Comparison of ENCODE assay signal across 19 cellular contexts in the genomic region with DNA sequence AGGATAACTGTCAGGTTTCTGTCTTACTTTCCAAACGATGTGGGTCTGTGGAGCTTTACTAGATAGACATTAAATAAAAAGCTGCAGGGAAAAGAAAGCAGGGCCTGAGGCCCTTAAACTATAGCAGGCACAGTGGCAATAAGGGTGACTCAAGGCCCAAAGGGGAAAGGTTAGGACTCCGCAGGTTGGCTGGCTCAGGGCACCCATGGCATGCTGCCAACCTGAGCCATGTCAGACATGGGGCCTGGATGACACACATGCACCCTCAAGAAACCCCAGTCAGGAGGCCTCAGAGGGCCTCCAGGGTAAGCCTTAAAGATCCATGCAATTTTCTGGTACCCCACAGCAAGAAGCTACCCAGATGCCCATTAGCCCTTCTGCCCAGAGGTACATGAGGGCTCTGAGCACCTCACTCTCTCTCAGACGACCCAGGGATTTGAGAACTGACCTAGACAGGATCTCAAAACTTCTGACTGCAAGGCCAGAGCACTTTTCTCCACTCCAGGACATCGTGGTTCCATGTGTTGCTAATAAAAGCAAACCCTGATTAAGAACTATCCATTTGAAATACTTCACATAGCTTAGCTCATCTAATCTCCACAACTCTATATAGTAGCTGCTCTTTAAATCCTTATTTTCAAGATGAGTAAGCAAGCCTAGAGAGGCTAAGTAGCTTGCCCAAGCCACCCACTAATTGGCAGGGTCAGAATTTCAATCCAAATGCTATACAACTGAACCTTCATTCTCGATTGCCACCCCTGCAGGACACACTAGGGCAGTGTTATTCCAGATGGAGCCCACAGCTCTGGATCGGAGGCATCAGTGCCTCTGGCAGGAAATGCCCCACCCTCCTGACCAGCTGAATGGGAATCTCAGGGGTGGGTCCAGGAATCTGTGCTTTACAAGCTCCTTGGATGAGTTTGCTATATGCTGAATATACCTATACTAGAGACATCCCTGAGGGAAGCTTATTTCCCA.
DNase-seq lines count a peak whose midpoint lies in the region; ATAC-seq, FAIRE-seq and TF ChIP-seq lines count a peak whose summit lies in the region.
"Had no signal": no experiment of that assay in that cellular context is flagged by ENCODE, and none has a peak within 500 bp of the region (broad histone marks: within the 10 kb centered on the region; RNA-seq: fewer than 3 reads in every experiment).

No MANE protein-coding gene starts in this region.

- H3K9me3 ChIP-seq in stomach: peaks cover 11 to 19% (median 14%) of the 10 kb centered on the region in 4 donors

- no peak for TF ChIP-seq CTCF in AG09309 (IDR thresholded peaks at IDR 0.05; ENCODE audit: control insufficient read depth, insufficient read depth, low read depth, low read length, missing control alignments)
- no peak for TF ChIP-seq CTCF in bronchial epithelial cell (IDR thresholded peaks at IDR 0.05; ENCODE audit: insufficient read depth, low read length, severe bottlenecking)
- no peak for TF ChIP-seq CTCF in stomach (IDR thresholded peaks at IDR 0.05)

- H3K27me3 ChIP-seq in bronchial epithelial cell (ENCODE audit: control insufficient read depth, insufficient read depth, low read length): no peaks in the 10 kb centered on the region
- no peaks in the 10 kb centered on the region for H3K27me3 ChIP-seq in stomach
- H3K27me3 ChIP-seq: BE2C, dorsolateral prefrontal cortex, esophagus squamous epithelium had no signal

- no peak for TF ChIP-seq POLR2A in stomach (IDR thresholded peaks at IDR 0.05)

- peak; percentile 10 for DNase-seq in AG09309 (ENCODE audit: low read depth)
- peak; percentile 80 for DNase-seq in HT-29 (ENCODE audit: low spot score)
- peak; percentile 44 for DNase-seq in bronchial epithelial cell (ENCODE audit: low read depth)
- DNase-seq in left cardiac atrium: no peak
- no peak for DNase-seq in HUDEP-2 (lab: John Stamatoyannopoulos, UW; ENCODE audit: unreplicated experiment in 76 of 76)
- DNase-seq in amygdala (lab: John Stamatoyannopoulos, UW): no peak
- DNase-seq in stomach: no peak
- DNase-seq: activated B cell treated with CpG ODN at 0.5 μM for 24 hours, activated gamma-delta T cell treated with Interleukin-2 at 50 U/mL for 16 hours, BE2C, DMS53, dorsolateral prefrontal cortex, esophagus squamous epithelium, lower lobe of right lung, NCI-H526 treated with DMSO at 0.1 percent for 48 hours, T-cell had no signal

- ATAC-seq in left cardiac atrium (peak; percentile 27 to 38), HG02840 (IDR thresholded peaks at IDR 0.05; ENCODE audit: low FRiP score, unreplicated experiment) (no peak)
- ATAC-seq: natural killer cell treated with Interleukin-12 subunit alpha and Interleukin-12 subunit beta and Interleukin-15 and Interleukin-18, amount 100 ng/mL, for 72 hours; Panc1; T-cell had no signal

- H3K27ac ChIP-seq in stomach: no peak overlapping the region
- H3K27ac ChIP-seq: dorsolateral prefrontal cortex, esophagus squamous epithelium, lower lobe of right lung had no signal

- peak; percentile 58 for FAIRE-seq in bronchial epithelial cell (lab: Jason Lieb, UNC)

- H3K36me3 ChIP-seq in bronchial epithelial cell (ENCODE audit: control insufficient read depth, insufficient read depth, low read length) (no peaks in the 10 kb centered on the region), stomach (peaks cover 0 to 7% (median 0%) of the 10 kb centered on the region in 4 donors)
- H3K36me3 ChIP-seq: BE2C, lower lobe of right lung had no signal

- no peak overlapping the region for H3K4me3 ChIP-seq in AG09309 (ENCODE audit: control insufficient read depth, low read depth, low read length)
- H3K4me3 ChIP-seq in bronchial epithelial cell (ENCODE audit: low read depth, low read length): no peak overlapping the region
- no peak overlapping the region for H3K4me3 ChIP-seq in stomach
- H3K4me3 ChIP-seq: dorsolateral prefrontal cortex, esophagus squamous epithelium, lower lobe of right lung had no signal

- H3K4me1 ChIP-seq in stomach: peaks cover 4 to 6% (median 5%) of the 10 kb centered on the region in 4 donors
- H3K4me1 ChIP-seq: BE2C, lower lobe of right lung had no signal

- intact Hi-C loops in left cardiac atrium (cut with DNase I): no loop called here
- intact Hi-C loops in stomach (cut with DNase I; ENCODE audit: low total_unique reads): no loop called here

- no peak for TF ChIP-seq EP300 in stomach (IDR thresholded peaks at IDR 0.05)

- WGBS in stomach, 5 donors: 69 to 90% (median 70%) methylated on average over 6 of the region's 6 CpGs

Comparison
In these comparisons a context has a peak if more than half of its experiments do, and no peak if none do; other contexts are left out.
1. DNase-seq: peak in AG09309 (single experiment), HT-29 (single experiment) and bronchial epithelial cell (single experiment); none in left cardiac atrium (single experiment), HUDEP-2 (0 of 76), amygdala (0 of 56) and stomach (single experiment).